ENCODE assay signal across 8 cellular contexts in the genomic region with DNA sequence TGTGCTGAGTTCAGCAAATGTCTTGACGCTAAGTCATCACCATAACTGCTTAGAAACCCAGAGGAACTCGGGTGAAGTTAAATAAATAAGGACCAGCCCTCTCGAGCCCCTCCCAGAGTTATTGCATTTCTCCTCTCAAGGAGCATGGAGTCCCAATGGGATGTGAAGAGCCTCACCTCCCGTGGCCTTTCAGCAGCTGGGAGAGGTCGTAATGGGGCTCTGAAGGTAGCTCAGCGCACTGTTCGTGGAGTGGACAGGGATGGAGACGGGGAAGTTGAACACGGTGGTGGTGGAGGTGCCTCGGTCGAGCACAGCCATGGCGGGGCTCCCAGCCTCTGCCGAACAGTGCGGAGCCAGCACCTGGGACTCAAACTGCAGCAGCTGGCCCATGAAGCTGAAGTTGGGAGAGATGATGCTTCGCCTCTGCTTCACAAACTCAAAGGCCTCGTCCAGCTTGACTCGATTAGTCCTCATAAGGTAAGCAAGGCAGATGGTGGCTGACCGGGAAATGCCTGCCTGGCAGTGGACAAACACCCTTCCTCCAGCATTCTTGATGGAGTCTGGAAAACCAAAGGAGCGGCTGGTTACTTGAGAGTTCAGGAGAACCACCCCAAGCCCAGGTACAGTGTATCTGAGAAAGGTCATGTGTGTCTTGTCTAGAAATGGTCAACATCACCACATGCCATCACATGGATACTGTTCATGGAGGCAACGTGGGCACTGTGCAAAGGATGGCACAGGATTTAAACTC. TPM values are rescaled to one million over a fixed set of nuclear protein-coding genes. Genes with fewer than 3 reads are reported as not detected.
DNase-seq lines count a peak whose midpoint lies in the region; ATAC-seq, FAIRE-seq and TF ChIP-seq lines count a peak whose summit lies in the region.

No MANE protein-coding gene starts in this region.

- no peak for FAIRE-seq in kidney (lab: Jason Lieb, UNC)

- H3K4me1 ChIP-seq in kidney (ENCODE audit: control insufficient read depth in 1 of 2, insufficient read depth in 1 of 2, low read depth in 1 of 2, low read length in 2 of 2) (peaks cover 26 to 29% of the 10 kb centered on the region in 2 donors), subcutaneous abdominal adipose tissue (ENCODE audit: control insufficient read depth in 5 of 5, insufficient read depth in 5 of 5, low read length in 5 of 5) (peaks cover 25 to 68% (median 54%) of the 10 kb centered on the region in 5 donors)

- intact Hi-C loops in kidney (cut with DNase I), result no loop called here

- H3K27ac ChIP-seq in kidney (ENCODE audit: low read depth in 2 of 2, low read length in 2 of 2) (peak overlapping the region; percentile 88 to 98), subcutaneous abdominal adipose tissue (ENCODE audit: low read depth, low read length) (peak overlapping the region; percentile 100)

- H3K27me3 ChIP-seq in subcutaneous abdominal adipose tissue (ENCODE audit: control insufficient read depth in 5 of 5, insufficient read depth in 4 of 5, low read length in 5 of 5), result peaks cover 0 to 6% (median 0%) of the 10 kb centered on the region in 5 donors

- peak overlapping the region; percentile 86 to 96 for H3K4me3 ChIP-seq in kidney (ENCODE audit: low read length in 2 of 2)
- peak overlapping the region; percentile 97 to 100 (median 100) for H3K4me3 ChIP-seq in subcutaneous abdominal adipose tissue (ENCODE audit: low read depth in 1 of 5, low read length in 5 of 5)

- peak; percentile 75 for DNase-seq in LHCN-M2 (ENCODE audit: low read depth)
- peak; percentile 71 for DNase-seq in astrocyte of the hippocampus (ENCODE audit: low read depth, low spot score)
- DNase-seq in kidney, result no peak
- no peak for DNase-seq in stimulated activated CD4-positive, alpha-beta T cell treated with anti-CD3 and anti-CD28 coated beads, Interleukin-2, amount 100 ng/mL, for 48 hours
- DNase-seq in AG20443 (ENCODE audit: low spot score), result no peak

- peaks cover 22 to 34% of the 10 kb centered on the region in 2 donors for H3K36me3 ChIP-seq in kidney (ENCODE audit: control insufficient read depth in 1 of 2, insufficient read depth in 2 of 2, low read length in 2 of 2)
- H3K36me3 ChIP-seq in subcutaneous abdominal adipose tissue (ENCODE audit: control insufficient read depth in 5 of 5, insufficient read depth in 5 of 5, low read length in 5 of 5), result peaks cover 12 to 37% (median 33%) of the 10 kb centered on the region in 5 donors

- H3K9ac ChIP-seq in kidney (ENCODE audit: low read length in 2 of 2) (peak overlapping the region; percentile 78 to 95), subcutaneous abdominal adipose tissue (ENCODE audit: low read length in 5 of 5) (peak overlapping the region; percentile 95 to 99 (median 98))

- H3K9me3 ChIP-seq in kidney (ENCODE audit: control insufficient read depth in 1 of 2, low read length in 2 of 2) (no peaks in the 10 kb centered on the region), subcutaneous abdominal adipose tissue (ENCODE audit: control insufficient read depth in 5 of 5, low read length in 5 of 5) (no peaks in the 10 kb centered on the region)

- no peak for TF ChIP-seq CTCF in kidney (IDR thresholded peaks at IDR 0.05; ENCODE audit: borderline replicate concordance, extremely low read depth, insufficient read depth)

- ATAC-seq in esophagus mucosa (no peak), HG02759 (IDR thresholded peaks at IDR 0.05; ENCODE audit: unreplicated experiment) (no peak)

RNA-seq across cellular contexts. Expression of gene DUSP1, which starts 2.2 kb away (rescaled TPM):
- 87.6 and 101 TPM in 2 replicates for total RNA-seq in LHCN-M2 (2014; rRNA removed)
- 74.1 TPM for polyA plus RNA-seq in LHCN-M2 (2012)
- total RNA-seq in kidney, result 172 TPM
- polyA plus RNA-seq in kidney (ENCODE audit: insufficient read depth, low read depth, low replicate concordance), result 298 TPM
- total RNA-seq in esophagus mucosa, result 101 TPM

Comparison
In these comparisons a context has a peak if more than half of its experiments do, and no peak if none do; other contexts are left out.
1. DNase-seq: peak in LHCN-M2 (single experiment) and astrocyte of the hippocampus (single experiment); none in kidney (single experiment), stimulated activated CD4-positive, alpha-beta T cell treated with anti-CD3 and anti-CD28 coated beads, Interleukin-2, amount 100 ng/mL, for 48 hours (0 of 2) and AG20443 (single experiment).